17 cellular contexts compared by ENCODE assay signal in the genomic region with DNA sequence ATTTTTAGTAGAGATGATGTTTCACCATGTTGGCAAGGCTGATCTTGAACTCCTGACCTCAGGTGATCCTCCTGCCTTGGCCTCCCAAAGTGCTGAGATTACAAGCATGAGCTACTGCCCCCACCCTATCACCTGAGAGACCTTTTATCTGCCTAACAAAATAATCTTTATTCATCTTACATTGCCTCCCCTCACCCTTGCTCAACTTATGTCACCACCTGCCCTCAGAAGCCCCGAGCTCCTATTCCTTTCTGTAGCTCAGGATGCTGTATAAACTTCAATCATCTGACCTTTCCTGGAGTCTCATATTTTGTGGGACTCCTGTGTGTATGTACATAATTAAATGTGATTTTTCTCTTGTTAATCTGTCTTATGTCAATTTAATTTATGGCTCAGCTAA. TPM values are rescaled to one million over a fixed set of nuclear protein-coding genes. Genes with fewer than 3 reads are reported as not detected.
DNase-seq lines count a peak whose midpoint lies in the region; ATAC-seq and TF ChIP-seq lines count a peak whose summit lies in the region.
"Had no signal": no experiment of that assay in that cellular context is flagged by ENCODE, and none has a peak within 500 bp of the region (broad histone marks: within the 10 kb centered on the region; RNA-seq: fewer than 3 reads in every experiment).

No MANE protein-coding gene starts in this region.

- no peaks in the 10 kb centered on the region for H3K9me3 Mint-ChIP-seq in activated naive CD4-positive, alpha-beta T cell treated with anti-CD3 and anti-CD28 coated beads, Interleukin-2, amount 10 ng/mL, durations not matched to agents 7 days and 5 days
- peaks cover 0 to 14% of the 10 kb centered on the region in 2 donors for H3K9me3 Mint-ChIP-seq in activated naive CD4-positive, alpha-beta T cell treated with anti-CD3 and anti-CD28 coated beads, Interleukin-2, amount 50 U/mL, for 72 hours
- H3K9me3 Mint-ChIP-seq: CD4-positive, alpha-beta memory T cell had no signal

- intact Hi-C loops in esophagus muscularis mucosa (cut with DNase I), result no loop called here
- intact Hi-C loops in Right ventricle myocardium inferior (cut with DNase I), result no loop called here

- no peak overlapping the region for H3K4me3 Mint-ChIP-seq in activated naive CD4-positive, alpha-beta T cell treated with anti-CD3 and anti-CD28 coated beads, Interleukin-2, amount 10 ng/mL, durations not matched to agents 7 days and 5 days
- H3K4me3 Mint-ChIP-seq: CD4-positive, alpha-beta memory T cell had no signal

- no peaks in the 10 kb centered on the region for H3K36me3 Mint-ChIP-seq in activated naive CD4-positive, alpha-beta T cell treated with anti-CD3 and anti-CD28 coated beads, Interleukin-2, amount 10 ng/mL, durations not matched to agents 7 days and 5 days
- H3K36me3 Mint-ChIP-seq in activated naive CD4-positive, alpha-beta T cell treated with anti-CD3 and anti-CD28 coated beads, Interleukin-2, amount 50 U/mL, for 72 hours, result no peaks in the 10 kb centered on the region
- H3K36me3 Mint-ChIP-seq: CD4-positive, alpha-beta memory T cell had no signal

- no peak for TF ChIP-seq POLR2A in esophagus muscularis mucosa (IDR thresholded peaks at IDR 0.05; ENCODE audit: low read depth)

- H3K27me3 ChIP-seq in WERI-Rb-1 (ENCODE audit: insufficient read depth, low read depth, severe bottlenecking), result no peaks in the 10 kb centered on the region
- H3K27me3 ChIP-seq in esophagus muscularis mucosa, result peaks cover 0 to 4% (median 0%) of the 10 kb centered on the region in 4 donors

- peak overlapping the region; percentile 0 for H3K27ac Mint-ChIP-seq in activated naive CD4-positive, alpha-beta T cell treated with anti-CD3 and anti-CD28 coated beads, Interleukin-2, amount 10 ng/mL, durations not matched to agents 7 days and 5 days
- H3K27ac Mint-ChIP-seq in activated naive CD4-positive, alpha-beta T cell treated with anti-CD3 and anti-CD28 coated beads, Interleukin-2, amount 50 U/mL, for 72 hours, result peak overlapping the region in 1 of 2 donors; percentile 40

- H3K4me3 ChIP-seq in WERI-Rb-1 (ENCODE audit: low read depth, low read length) (no peak overlapping the region), esophagus muscularis mucosa (no peak overlapping the region)

- no peak for ATAC-seq in activated naive CD4-positive, alpha-beta T cell treated with anti-CD3 and anti-CD28 coated beads, Interleukin-2, amount 50 U/mL, for 72 hours
- ATAC-seq in Right ventricle myocardium inferior, result no peak

- H3K27ac ChIP-seq in WERI-Rb-1 (no peak overlapping the region), esophagus muscularis mucosa (replicated peaks in 1 of 4) (no peak overlapping the region)

- DNase-seq in activated naive CD4-positive, alpha-beta T cell treated with anti-CD3 and anti-CD28 coated beads, Interleukin-2, amount 10 ng/mL, durations not matched to agents 7 days and 5 days, result no peak
- no peak for DNase-seq in activated naive CD4-positive, alpha-beta T cell treated with anti-CD3 and anti-CD28 coated beads, Interleukin-2, amount 50 U/mL, for 72 hours (ENCODE audit: low spot score in 2 of 2)
- DNase-seq in WERI-Rb-1 (peak; percentile 42), esophagus muscularis mucosa (ENCODE audit: extremely low spot score) (peak; percentile 55), Right ventricle myocardium inferior (ENCODE audit: missing footprints) (no peak), NCI-H146 treated with DMSO at 0.1 percent for 48 hours (lab: John Stamatoyannopoulos, UW; ENCODE audit: unreplicated experiment) (no peak)
- DNase-seq: C1 segment of cervical spinal cord; Calu3; CD4-positive, alpha-beta memory T cell; COR-L47; DMS153; DND-41; GOT3; H7; HCEC 1CT had no signal

- CTCF ChIA-PET in activated naive CD4-positive, alpha-beta T cell treated with anti-CD3 and anti-CD28 coated beads, Interleukin-2, amount 10 ng/mL, durations not matched to agents 7 days and 5 days (lab: Charles Lee), result interaction anchor here (1.0 to 1.6 kb wide), 3 partner anchors 11 to 400 kb away, joined by 3 read pairs; no protein-coding TSS in a partner anchor

- TF ChIP-seq EP300 in esophagus muscularis mucosa (IDR thresholded peaks at IDR 0.05), result no peak

- H3K9me3 ChIP-seq in WERI-Rb-1 (ENCODE audit: severe bottlenecking) (no peaks in the 10 kb centered on the region), esophagus muscularis mucosa (no peaks in the 10 kb centered on the region)

- WGBS in esophagus muscularis mucosa, result 96% methylated on average over 1 of the region's 1 CpG

- no peaks in the 10 kb centered on the region for H3K36me3 ChIP-seq in WERI-Rb-1
- no peaks in the 10 kb centered on the region for H3K36me3 ChIP-seq in esophagus muscularis mucosa

- no peaks in the 10 kb centered on the region for H3K27me3 Mint-ChIP-seq in activated naive CD4-positive, alpha-beta T cell treated with anti-CD3 and anti-CD28 coated beads, Interleukin-2, amount 10 ng/mL, durations not matched to agents 7 days and 5 days

- TF ChIP-seq CTCF in WERI-Rb-1 (IDR thresholded peaks at IDR 0.05; ENCODE audit: low read depth, low read length), result no peak
- TF ChIP-seq CTCF in esophagus muscularis mucosa (IDR thresholded peaks at IDR 0.05), result no peak

- peaks cover 8% of the 10 kb centered on the region for H3K4me1 Mint-ChIP-seq in activated naive CD4-positive, alpha-beta T cell treated with anti-CD3 and anti-CD28 coated beads, Interleukin-2, amount 10 ng/mL, durations not matched to agents 7 days and 5 days

- H3K4me1 ChIP-seq in esophagus muscularis mucosa, result no peaks in the 10 kb centered on the region

RNA-seq across cellular contexts. Expression of a gene that starts 29.7 kb away (rescaled TPM):
- under 1 TPM; 0.07 to 0.47 TPM for total RNA-seq in activated naive CD4-positive, alpha-beta T cell treated with anti-CD3 and anti-CD28 coated beads, Interleukin-2, amount 50 U/mL, for 72 hours
- total RNA-seq in esophagus muscularis mucosa, result 1 to 10 TPM in 1 of 4 donors, under 1 TPM in 3; 0.42 to 1.1 (median 0.92) TPM
- total RNA-seq in Right ventricle myocardium inferior, result 0.11 TPM
- total RNA-seq: A172; A673; Calu3; CD4-positive, alpha-beta memory T cell; H7 had no signal

Comparison
In these comparisons a context has a peak if more than half of its experiments do, and no peak if none do; other contexts are left out.
1. DNase-seq: peak in WERI-Rb-1 (single experiment) and esophagus muscularis mucosa (single experiment); none in activated naive CD4-positive, alpha-beta T cell treated with anti-CD3 and anti-CD28 coated beads, Interleukin-2, amount 10 ng/mL, durations not matched to agents 7 days and 5 days (single experiment), activated naive CD4-positive, alpha-beta T cell treated with anti-CD3 and anti-CD28 coated beads, Interleukin-2, amount 50 U/mL, for 72 hours (0 of 2), Right ventricle myocardium inferior (single experiment) and NCI-H146 treated with DMSO at 0.1 percent for 48 hours (single experiment).